8 cellular contexts compared by ENCODE assay signal in genomic region chr2:165874445-165875039, GRCh38.
A peak's percentile ranks its signal among the peaks of the same experiment; 100 is the strongest.
DNase-seq lines count a peak whose midpoint lies in the region; ATAC-seq and TF ChIP-seq lines count a peak whose summit lies in the region.

No MANE protein-coding gene starts in this region.

- no peak for TF ChIP-seq EP300 in esophagus muscularis mucosa (IDR thresholded peaks at IDR 0.05)

- H3K27ac ChIP-seq in SU-DHL-6 (ENCODE audit: low read depth, low read length) = peak overlapping the region; percentile 47; the same call in 1 of the 2 replicates
- H3K27ac ChIP-seq in esophagus muscularis mucosa (replicated peaks in 1 of 4) = no peak overlapping the region

- H3K4me3 ChIP-seq in SU-DHL-6 (ENCODE audit: insufficient read depth, low read length, poor library complexity, severe bottlenecking) = no peak overlapping the region
- H3K4me3 ChIP-seq in esophagus muscularis mucosa = no peak overlapping the region

- peak overlapping the region; percentile 39 for H3K9ac ChIP-seq in SU-DHL-6 (ENCODE audit: low read length)

- intact Hi-C loops in esophagus muscularis mucosa (cut with DNase I) = loop anchor here (5.0 kb wide), 1 partner anchor 472 kb away; no protein-coding TSS in a partner anchor

- DNase-seq in CD1c-positive myeloid dendritic cell (ENCODE audit: extremely low spot score) (peak; percentile 77), NCI-H146 (lab: John Stamatoyannopoulos, UW) (peak; percentile 40), esophagus muscularis mucosa (ENCODE audit: extremely low spot score) (no peak), nephron progenitor cell (no peak)
- DNase-seq in stimulated activated CD4-positive, alpha-beta T cell treated with anti-CD3 and anti-CD28 coated beads, Interleukin-12 subunit alpha, Interleukin-12 subunit beta, amount 100 ng/mL, for 4 hours = no peak

- ATAC-seq in GM18867 (IDR thresholded peaks at IDR 0.05; ENCODE audit: unreplicated experiment) = peak; percentile 90
- peak; percentile 93 for ATAC-seq in HG02973 (IDR thresholded peaks at IDR 0.05; ENCODE audit: unreplicated experiment)

- H3K9me3 ChIP-seq in SU-DHL-6 (ENCODE audit: insufficient read depth, low read length) = no peaks in the 10 kb centered on the region
- peaks cover 0 to 4% (median 0%) of the 10 kb centered on the region in 4 donors for H3K9me3 ChIP-seq in esophagus muscularis mucosa

- H3K27me3 Mint-ChIP-seq in nephron progenitor cell (ENCODE audit: low read depth, poor library complexity) = peaks cover 2% of the 10 kb centered on the region

- no peak overlapping the region for H3K27ac Mint-ChIP-seq in nephron progenitor cell

- WGBS in esophagus muscularis mucosa = 65% methylated on average over 3 of the region's 3 CpGs

- no peaks in the 10 kb centered on the region for H3K4me1 ChIP-seq in esophagus muscularis mucosa

- no peaks in the 10 kb centered on the region for H3F3A ChIP-seq in SU-DHL-6 (ENCODE audit: insufficient read depth)

- no peaks in the 10 kb centered on the region for H3K4me1 Mint-ChIP-seq in nephron progenitor cell

- H3K9me3 Mint-ChIP-seq in nephron progenitor cell = no peaks in the 10 kb centered on the region

- no peaks in the 10 kb centered on the region for H3K36me3 ChIP-seq in SU-DHL-6 (ENCODE audit: low read length)
- H3K36me3 ChIP-seq in esophagus muscularis mucosa = peaks cover 0 to 64% (median 15%) of the 10 kb centered on the region in 4 donors

- no peaks in the 10 kb centered on the region for H3K79me2 ChIP-seq in SU-DHL-6 (ENCODE audit: insufficient read depth, low read length)

- H4K20me1 ChIP-seq in SU-DHL-6 (ENCODE audit: low read depth, low read length) = no peaks in the 10 kb centered on the region

- peak overlapping the region; percentile 90 for H2AFZ ChIP-seq in SU-DHL-6 (ENCODE audit: low read depth, low read length, severe bottlenecking)

- H3K27me3 ChIP-seq in SU-DHL-6 (ENCODE audit: low read length) = no peaks in the 10 kb centered on the region
- no peaks in the 10 kb centered on the region for H3K27me3 ChIP-seq in esophagus muscularis mucosa

- no peak for TF ChIP-seq POLR2A in esophagus muscularis mucosa (IDR thresholded peaks at IDR 0.05; ENCODE audit: low read depth)

- no peaks in the 10 kb centered on the region for H3K9me2 ChIP-seq in SU-DHL-6 (replicated peaks; ENCODE audit: insufficient read depth, low read length)

- TF ChIP-seq CTCF in SU-DHL-6 (IDR thresholded peaks at IDR 0.05; ENCODE audit: insufficient read depth, low read length, poor library complexity, severe bottlenecking) = peak; percentile 65
- TF ChIP-seq CTCF in esophagus muscularis mucosa (IDR thresholded peaks at IDR 0.05) = peak; percentile 43 to 62 (median 47)
- peak; percentile 76 for TF ChIP-seq CTCF in nephron progenitor cell (IDR thresholded peaks at IDR 0.05)

- no peak overlapping the region for H3K4me3 Mint-ChIP-seq in nephron progenitor cell

- H3K36me3 Mint-ChIP-seq in nephron progenitor cell (ENCODE audit: low read depth) = peaks cover 34% of the 10 kb centered on the region

- H3K4me2 ChIP-seq in SU-DHL-6 (ENCODE audit: low read depth, low read length, poor library complexity, severe bottlenecking) = peak overlapping the region; percentile 73

Comparison
In these comparisons a context has a peak if more than half of its experiments do, and no peak if none do; other contexts are left out.
1. DNase-seq: peak in CD1c-positive myeloid dendritic cell (single experiment) and NCI-H146 (single experiment); none in esophagus muscularis mucosa (single experiment), nephron progenitor cell (single experiment) and stimulated activated CD4-positive, alpha-beta T cell treated with anti-CD3 and anti-CD28 coated beads, Interleukin-12 subunit alpha, Interleukin-12 subunit beta, amount 100 ng/mL, for 4 hours (single experiment).
2. Peak in every context shown above with its lines, with median percentiles within 50 percentile points of each other: CTCF ChIP-seq.